Comparison of ENCODE assay signal across 25 cellular contexts in the genomic region with DNA sequence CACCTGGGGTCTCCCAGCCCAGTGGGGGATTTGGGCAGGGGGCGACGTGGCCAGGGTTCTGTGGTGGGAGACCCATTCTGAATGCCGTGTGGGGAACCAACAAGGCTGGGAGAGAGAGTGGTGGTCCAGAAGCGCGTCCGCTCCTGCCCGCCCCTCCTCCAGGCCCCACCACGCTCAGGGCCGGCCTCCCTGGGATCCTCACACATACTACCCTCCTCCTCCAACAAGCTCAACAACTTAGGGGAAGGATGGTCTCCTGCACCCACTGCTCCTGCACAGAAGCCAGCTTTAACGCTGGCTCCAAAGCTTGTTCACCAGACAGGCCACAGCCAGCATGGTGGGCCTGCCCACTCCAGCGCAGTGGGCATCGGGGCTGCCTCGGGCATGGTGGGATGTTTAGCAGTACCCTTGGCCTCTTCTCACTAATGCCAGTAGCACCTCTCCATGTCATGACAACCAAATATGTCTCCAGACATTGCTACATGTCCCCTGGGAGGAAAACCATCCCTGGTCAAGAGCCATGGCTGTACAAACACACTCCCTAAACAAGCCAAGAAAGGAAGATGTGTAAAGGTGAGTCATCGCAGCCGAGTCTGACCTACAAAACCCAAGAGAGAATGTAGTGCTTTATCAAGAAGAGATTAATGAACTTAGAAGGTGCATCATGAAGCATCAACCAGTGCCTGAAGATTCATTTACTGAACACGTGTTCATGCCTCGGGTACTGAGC.
DNase-seq lines count a peak whose midpoint lies in the region; ATAC-seq, FAIRE-seq and TF ChIP-seq lines count a peak whose summit lies in the region.
"Had no signal": no experiment of that assay in that cellular context is flagged by ENCODE, and none has a peak within 500 bp of the region (broad histone marks: within the 10 kb centered on the region; RNA-seq: fewer than 3 reads in every experiment).

No MANE protein-coding gene starts in this region.

- H3K79me1 ChIP-seq in H1 (ENCODE audit: low read depth, low read length): no peaks in the 10 kb centered on the region

- no peaks in the 10 kb centered on the region for H4K20me1 ChIP-seq in H1 (replicated peaks in 1 of 2; ENCODE audit: control insufficient read depth in 1 of 2, insufficient read depth in 2 of 2, low read length in 2 of 2)

- no peak for TF ChIP-seq EP300 in H1 (IDR thresholded peaks at IDR 0.05; ENCODE audit: borderline replicate concordance in 1 of 2, low read depth in 2 of 2, low read length in 2 of 2)

- no peak overlapping the region for H4K5ac ChIP-seq in H1 (ENCODE audit: insufficient read length, low read depth, low read length)

- no peak overlapping the region for H3K56ac ChIP-seq in H1 (replicated peaks; ENCODE audit: insufficient read length, low read depth, low read length)

- H3K4me3 Mint-ChIP-seq in natural killer cell treated with Interleukin-12 subunit alpha and Interleukin-12 subunit beta and Interleukin-15 and Interleukin-18, amount 100 ng/mL, for 72 hours: no peak overlapping the region
- H3K4me3 Mint-ChIP-seq in natural killer cell: no peak overlapping the region
- H3K4me3 Mint-ChIP-seq: CD4-positive, CD25-positive, alpha-beta regulatory T cell had no signal

- H4K8ac ChIP-seq in H1 (ENCODE audit: extremely low read depth, insufficient read depth, low read length): no peak overlapping the region

- H3K23me2 ChIP-seq in H1 (ENCODE audit: low read depth, low read length): no peaks in the 10 kb centered on the region

- H2BK20ac ChIP-seq in H1 (ENCODE audit: low read length): no peak overlapping the region

- H2BK5ac ChIP-seq in H1 (ENCODE audit: low read depth, low read length): no peak overlapping the region

- peak overlapping the region; percentile 9 for H3K4ac ChIP-seq in H1 (replicated peaks; ENCODE audit: insufficient read length, low read depth, low read length)

- no peak overlapping the region for H2BK12ac ChIP-seq in H1 (ENCODE audit: low read depth, low read length)

- H3K4me3 ChIP-seq in NB4 (ENCODE audit: low read depth, low read length): no peak overlapping the region
- H3K4me3 ChIP-seq in H1 (ENCODE audit: extremely low read depth in 1 of 4, insufficient read depth in 2 of 4, low read depth in 3 of 4, low read length in 4 of 4): no peak overlapping the region
- H3K4me3 ChIP-seq in right cardiac atrium (ENCODE audit: low read length): no peak overlapping the region
- H3K4me3 ChIP-seq: esophagus muscularis mucosa, left lung, mucosa of descending colon had no signal

- no peaks in the 10 kb centered on the region for H3K4me1 Mint-ChIP-seq in natural killer cell treated with Interleukin-12 subunit alpha and Interleukin-12 subunit beta and Interleukin-15 and Interleukin-18, amount 100 ng/mL, for 72 hours (ENCODE audit: low read depth in 2 of 2)
- H3K4me1 Mint-ChIP-seq in natural killer cell: no peaks in the 10 kb centered on the region
- H3K4me1 Mint-ChIP-seq: CD4-positive, CD25-positive, alpha-beta regulatory T cell had no signal

- H2BK120ac ChIP-seq in H1 (replicated peaks; ENCODE audit: low read depth, low read length): no peak overlapping the region

- no peaks in the 10 kb centered on the region for H3K79me2 ChIP-seq in H1 (ENCODE audit: control insufficient read depth in 1 of 2, insufficient read depth in 2 of 2, low read length in 2 of 2)

- H3K36me3 ChIP-seq in H1 (ENCODE audit: control insufficient read depth in 2 of 4, insufficient read depth in 4 of 4, low read length in 3 of 4): no peaks in the 10 kb centered on the region
- H3K36me3 ChIP-seq: esophagus muscularis mucosa, left lung had no signal

- H3K4me2 ChIP-seq in H1 (ENCODE audit: insufficient read depth in 1 of 2, low read depth in 2 of 2, low read length in 2 of 2): no peak overlapping the region

- H3K4me1 ChIP-seq in H1 (replicated peaks in 1 of 4; ENCODE audit: control insufficient read depth in 3 of 4, insufficient read depth in 4 of 4, low read length in 3 of 4) (no peaks in the 10 kb centered on the region), right cardiac atrium (ENCODE audit: control insufficient read depth, insufficient read depth, low read length) (no peaks in the 10 kb centered on the region)
- H3K4me1 ChIP-seq: esophagus muscularis mucosa, left lung had no signal

- no peaks in the 10 kb centered on the region for H3K9me3 ChIP-seq in H1 (ENCODE audit: insufficient read depth in 2 of 2, low read depth in 1 of 2, low read length in 1 of 2)
- H3K9me3 ChIP-seq in right cardiac atrium (ENCODE audit: control insufficient read depth, low read length): no peaks in the 10 kb centered on the region
- H3K9me3 ChIP-seq: esophagus muscularis mucosa, left lung, mucosa of descending colon had no signal

- POLR2A ChIA-PET in H1 (lab: Charles Lee; ENCODE audit: partially characterized antibody): no interaction called here

- TF ChIP-seq RAD21 in H1 (IDR thresholded peaks at IDR 0.05 in 1 of 2, conservative IDR thresholded peaks at IDR 0.05 in 1 of 2; ENCODE audit: low read depth in 2 of 2, low read length in 2 of 2): no peak

- H3K36me3 Mint-ChIP-seq in natural killer cell treated with Interleukin-12 subunit alpha and Interleukin-12 subunit beta and Interleukin-15 and Interleukin-18, amount 100 ng/mL, for 72 hours: no peaks in the 10 kb centered on the region
- no peaks in the 10 kb centered on the region for H3K36me3 Mint-ChIP-seq in natural killer cell
- H3K36me3 Mint-ChIP-seq: CD4-positive, CD25-positive, alpha-beta regulatory T cell had no signal

- FAIRE-seq in H1 (lab: Jason Lieb, UNC) (no peak), urothelium cell line (lab: Jason Lieb, UNC) (peak; percentile 89)
- FAIRE-seq: HepG2 had no signal

- no peak overlapping the region for H3K14ac ChIP-seq in H1 (ENCODE audit: insufficient read length)

- peak; percentile 25 to 49 for ATAC-seq in natural killer cell treated with Interleukin-12 subunit alpha and Interleukin-12 subunit beta and Interleukin-15 and Interleukin-18, amount 100 ng/mL, for 72 hours
- ATAC-seq in natural killer cell (no peak), right cardiac atrium (no peak), omental fat pad (ENCODE audit: low FRiP score) (no peak)
- ATAC-seq: left lung, mucosa of descending colon, Right ventricle myocardium inferior had no signal

- H3K27me3 Mint-ChIP-seq in natural killer cell treated with Interleukin-12 subunit alpha and Interleukin-12 subunit beta and Interleukin-15 and Interleukin-18, amount 100 ng/mL, for 72 hours: peaks cover 0 to 5% of the 10 kb centered on the region in 2 donors
- H3K27me3 Mint-ChIP-seq in natural killer cell (ENCODE audit: low read depth in 2 of 2): peaks cover 0 to 2% of the 10 kb centered on the region in 2 donors
- H3K27me3 Mint-ChIP-seq: CD4-positive, CD25-positive, alpha-beta regulatory T cell had no signal

- no peak for TF ChIP-seq POLR2A in NB4 (IDR thresholded peaks at IDR 0.05; ENCODE audit: extremely low read depth, insufficient read length)
- TF ChIP-seq POLR2A in H1 (IDR thresholded peaks at IDR 0.05; ENCODE audit: control extremely low read depth in 1 of 2, low read depth in 2 of 2, low read length in 2 of 2): no peak

- H3K18ac ChIP-seq in H1 (ENCODE audit: extremely low read depth, low read length): no peak overlapping the region; the same call in 1 of the 2 replicates

- intact Hi-C loops in natural killer cell (cut with micrococcal nuclease): no loop called here
- intact Hi-C loops in right cardiac atrium (cut with DNase I): no loop called here

- H3K27ac ChIP-seq in H1 (ENCODE audit: low read depth, low read length): no peak overlapping the region
- H3K27ac ChIP-seq in right cardiac atrium (ENCODE audit: low read length): no peak overlapping the region
- H3K27ac ChIP-seq: esophagus muscularis mucosa, left lung had no signal

- H2AFZ ChIP-seq in H1 (ENCODE audit: low read length): no peak overlapping the region

- H3K27me3 ChIP-seq in H1 (replicated peaks in 1 of 4; ENCODE audit: control insufficient read depth in 3 of 4, extremely low read depth in 1 of 4, insufficient read depth in 3 of 4, low read length in 3 of 4): no peaks in the 10 kb centered on the region
- H3K27me3 ChIP-seq in right cardiac atrium (ENCODE audit: control insufficient read depth, insufficient read depth): no peaks in the 10 kb centered on the region
- H3K27me3 ChIP-seq: esophagus muscularis mucosa, left lung had no signal

- DNase-seq in natural killer cell treated with Interleukin-12 subunit alpha and Interleukin-12 subunit beta and Interleukin-15 and Interleukin-18, amount 100 ng/mL, for 72 hours (ENCODE audit: low spot score): no peak
- DNase-seq in natural killer cell (no peak), NB4 (ENCODE audit: low read depth) (peak; percentile 79), H1 (ENCODE audit: low read depth in 1 of 2, low spot score in 2 of 2) (no peak), urothelium cell line (ENCODE audit: low spot score) (peak; percentile 82), right cardiac atrium (no peak), NCI-H510A treated with DMSO at 0.1 percent for 48 hours (lab: John Stamatoyannopoulos, UW) (no peak), omental fat pad (ENCODE audit: low spot score) (no peak)
- DNase-seq: activated CD4-positive, alpha-beta T cell treated with anti-CD3 and anti-CD28 coated beads, Interleukin-2, amount 50 U/mL, for 4 hours; activated naive CD4-positive, alpha-beta T cell; anterior cingulate cortex; CD4-positive, CD25-positive, alpha-beta regulatory T cell; cerebellar nuclear complex; DMS79; left lung; mucosa of descending colon; MV-4-11; NCI-H187 treated with DMSO at 0.1 percent for 48 hours; NCI-H446 treated with DMSO at 0.1 percent for 48 hours; NK-92 treated with Interleukin-12 subunit alpha and Interleukin-12 subunit beta, amount 100 ng/mL, for 24 hours; stimulated activated CD4-positive, alpha-beta T cell treated with anti-CD3 and anti-CD28 coated beads, Interleukin-4, amount 100 ng/mL, for 24 hours; T-helper 1 cell had no signal

- H3K9me3 Mint-ChIP-seq in natural killer cell treated with Interleukin-12 subunit alpha and Interleukin-12 subunit beta and Interleukin-15 and Interleukin-18, amount 100 ng/mL, for 72 hours: no peaks in the 10 kb centered on the region
- no peaks in the 10 kb centered on the region for H3K9me3 Mint-ChIP-seq in natural killer cell

- no peak overlapping the region for H3K27ac Mint-ChIP-seq in natural killer cell treated with Interleukin-12 subunit alpha and Interleukin-12 subunit beta and Interleukin-15 and Interleukin-18, amount 100 ng/mL, for 72 hours
- H3K27ac Mint-ChIP-seq in natural killer cell: no peak overlapping the region

- WGBS in H1 (ENCODE audit: extremely low coverage in 1 of 2, insufficient coverage in 1 of 2, insufficient read length in 1 of 2, insufficient replicate concordance in 2 of 2, low coverage in 1 of 2, low lambda C conversion rate in 2 of 2, missing lambda C conversion rate in 1 of 2), 2 experiments: 94% methylated on average over 14 of the region's 17 CpGs; no CpG with 5 or more reads in 1 of the 2 experiments
- 88% methylated on average over 17 of the region's 17 CpGs for WGBS in right cardiac atrium

- no peak for TF ChIP-seq CTCF in natural killer cell (IDR thresholded peaks at IDR 0.05)
- TF ChIP-seq CTCF in NB4 (IDR thresholded peaks at IDR 0.05; ENCODE audit: low read depth, low read length): no peak
- TF ChIP-seq CTCF in H1 (IDR thresholded peaks at IDR 0.05; ENCODE audit: control extremely low read depth in 1 of 3, insufficient read depth in 1 of 3, low read depth in 1 of 3, low read length in 3 of 3): no peak
- TF ChIP-seq CTCF in omental fat pad (IDR thresholded peaks at IDR 0.05): no peak

- CTCF ChIA-PET in H1 (lab: Charles Lee; ENCODE audit: partially characterized antibody): interaction anchor here (0.6 to 2.1 kb wide), 5 partner anchors 9 to 156 kb away, joined by 3 to 6 read pairs (median 5); no protein-coding TSS in a partner anchor

- H4K91ac ChIP-seq in H1 (replicated peaks; ENCODE audit: insufficient read length, low read length): no peak overlapping the region

- H3K23ac ChIP-seq in H1 (ENCODE audit: insufficient read length): no peak overlapping the region

- H2BK15ac ChIP-seq in H1 (ENCODE audit: low read length): 0 out of 2 replicates have a peak overlapping the region, but pooled peaks have one; percentile 72

- no peak overlapping the region for H2AK5ac ChIP-seq in H1 (ENCODE audit: low read depth, low read length)

- H3K9ac ChIP-seq in H1 (replicated peaks in 1 of 4; ENCODE audit: extremely low read depth in 1 of 4, low read depth in 3 of 4, low read length in 3 of 4): no peak overlapping the region

Comparison
In these comparisons a context has a peak if more than half of its experiments do, and no peak if none do; other contexts are left out.
1. ATAC-seq: peak in natural killer cell treated with Interleukin-12 subunit alpha and Interleukin-12 subunit beta and Interleukin-15 and Interleukin-18, amount 100 ng/mL, for 72 hours (2 of 2); none in natural killer cell (0 of 3), right cardiac atrium (0 of 2) and omental fat pad (single experiment).
2. DNase-seq: peak in NB4 (single experiment) and urothelium cell line (single experiment); none in natural killer cell treated with Interleukin-12 subunit alpha and Interleukin-12 subunit beta and Interleukin-15 and Interleukin-18, amount 100 ng/mL, for 72 hours (single experiment), natural killer cell (single experiment), H1 (0 of 2), right cardiac atrium (0 of 3), NCI-H510A treated with DMSO at 0.1 percent for 48 hours (single experiment) and omental fat pad (single experiment).